In genomic region chr11:3913921-3914320, GRCh38 we compare ENCODE assay signal across 17 cellular contexts.
"Had no signal": no experiment of that assay in that cellular context is flagged by ENCODE, and none has a peak within 500 bp of the region (broad histone marks: within the 10 kb centered on the region; RNA-seq: fewer than 3 reads in every experiment).

No MANE protein-coding gene starts in this region.

- H3K9me3 Mint-ChIP-seq: activated CD4-positive, alpha-beta memory T cell treated with anti-CD3 and anti-CD28 coated beads, Interleukin-2, amount 10 ng/mL, durations not matched to agents 7 days and 5 days; activated T-helper 2 cell treated with anti-CD3 and anti-CD28 coated beads, Interferon-gamma antibody, Interleukin-2, Interleukin-4, amounts not matched to agents 10 μg/mL and 5 μg/mL and 100 μg/mL, durations not matched to agents 14 hours and 24 hours and 36 hours; effector memory CD8-positive, alpha-beta T cell had no signal

- H3K27me3 ChIP-seq: adrenal gland, thyroid gland had no signal

- H3K27ac Mint-ChIP-seq: activated CD4-positive, alpha-beta memory T cell treated with anti-CD3 and anti-CD28 coated beads, Interleukin-2, amount 10 ng/mL, durations not matched to agents 7 days and 5 days; activated CD4-positive, alpha-beta T cell treated with anti-CD3 and anti-CD28 coated beads for 36 hours; activated naive CD4-positive, alpha-beta T cell treated with anti-CD3 and anti-CD28 coated beads, Interleukin-2, amount 10 ng/mL, durations not matched to agents 7 days and 5 days; activated T-helper 2 cell treated with anti-CD3 and anti-CD28 coated beads, Interferon-gamma antibody, Interleukin-2, Interleukin-4, amounts not matched to agents 10 μg/mL and 5 μg/mL and 100 μg/mL, durations not matched to agents 14 hours and 24 hours and 36 hours had no signal

- ATAC-seq: activated CD4-positive, alpha-beta T cell treated with anti-CD3 and anti-CD28 coated beads for 36 hours; effector memory CD8-positive, alpha-beta T cell; left ventricle myocardium superior had no signal

- H3K4me3 Mint-ChIP-seq: activated CD4-positive, alpha-beta memory T cell treated with anti-CD3 and anti-CD28 coated beads, Interleukin-2, amount 10 ng/mL, durations not matched to agents 7 days and 5 days; activated CD4-positive, alpha-beta T cell treated with anti-CD3 and anti-CD28 coated beads for 36 hours; activated naive CD4-positive, alpha-beta T cell treated with anti-CD3 and anti-CD28 coated beads, Interleukin-2, amount 10 ng/mL, durations not matched to agents 7 days and 5 days had no signal

- H3K27ac ChIP-seq: adrenal gland, epithelial cell of prostate, thyroid gland, VCaP had no signal

- H3K36me3 ChIP-seq: adrenal gland, thyroid gland had no signal

- FAIRE-seq: kidney had no signal

- H3K27me3 Mint-ChIP-seq: activated CD4-positive, alpha-beta memory T cell treated with anti-CD3 and anti-CD28 coated beads, Interleukin-2, amount 10 ng/mL, durations not matched to agents 7 days and 5 days; activated CD4-positive, alpha-beta T cell treated with anti-CD3 and anti-CD28 coated beads for 36 hours; activated naive CD4-positive, alpha-beta T cell treated with anti-CD3 and anti-CD28 coated beads, Interleukin-2, amount 10 ng/mL, durations not matched to agents 7 days and 5 days; effector memory CD8-positive, alpha-beta T cell had no signal

- H3K4me3 ChIP-seq: adrenal gland, skin epidermis, thyroid gland had no signal

- H3K9me3 ChIP-seq: adrenal gland, thyroid gland had no signal

- DNase-seq: activated CD4-positive, alpha-beta memory T cell treated with anti-CD3 and anti-CD28 coated beads, Interleukin-2, amount 10 ng/mL, durations not matched to agents 7 days and 5 days; activated CD4-positive, alpha-beta T cell treated with anti-CD3 and anti-CD28 coated beads for 36 hours; activated naive CD4-positive, alpha-beta T cell treated with anti-CD3 and anti-CD28 coated beads, Interleukin-2, amount 10 ng/mL, durations not matched to agents 7 days and 5 days; adrenal gland; caudate nucleus; cortex of kidney; effector memory CD8-positive, alpha-beta T cell; kidney; left ventricle myocardium superior; posterior cingulate gyrus; stimulated activated CD4-positive, alpha-beta T cell treated with anti-CD3 and anti-CD28 coated beads, Interleukin-4, amount 100 ng/mL, for 4 hours; T-helper 9 cell; thyroid gland had no signal
